ENCODE assay signal across 12 cellular contexts in genomic region chr17:47280072-47280811, GRCh38. TPM values are rescaled to one million over a fixed set of nuclear protein-coding genes. Genes with fewer than 3 reads are reported as not detected.
DNase-seq lines count a peak whose midpoint lies in the region; TF ChIP-seq lines count a peak whose summit lies in the region.
"Had no signal": no experiment of that assay in that cellular context is flagged by ENCODE, and none has a peak within 500 bp of the region (broad histone marks: within the 10 kb centered on the region; RNA-seq: fewer than 3 reads in every experiment).

No MANE protein-coding gene starts in this region.

- no peaks in the 10 kb centered on the region for H3K36me3 Mint-ChIP-seq in chondrocyte (ENCODE audit: low read depth)
- no peaks in the 10 kb centered on the region for H3K36me3 Mint-ChIP-seq in mesothelial cell of epicardium

- H3K4me1 ChIP-seq in mucosa of rectum (ENCODE audit: control insufficient read depth in 2 of 2, insufficient read depth in 2 of 2, low read length in 2 of 2), result peaks cover 22 to 26% of the 10 kb centered on the region in 2 donors
- H3K4me1 ChIP-seq in uterus, result peaks cover 25 to 34% of the 10 kb centered on the region in 2 donors

- TF ChIP-seq POLR2A in uterus (IDR thresholded peaks at IDR 0.05), result no peak

- intact Hi-C loops in uterus (cut with DNase I; ENCODE audit: low total_unique reads), result no loop called here

- H3K9ac ChIP-seq in mucosa of rectum (ENCODE audit: low read depth in 1 of 2, low read length in 2 of 2), result no peak overlapping the region

- H3K27ac Mint-ChIP-seq in chondrocyte (ENCODE audit: unreplicated experiment) (peak overlapping the region; percentile 100), mesothelial cell of epicardium (no peak overlapping the region)

- H3K9me3 ChIP-seq in mucosa of rectum (ENCODE audit: control insufficient read depth in 2 of 2, low read length in 2 of 2) (no peaks in the 10 kb centered on the region), uterus (no peaks in the 10 kb centered on the region)

- no peak for TF ChIP-seq CTCF in chondrocyte (IDR thresholded peaks at IDR 0.05)
- TF ChIP-seq CTCF in uterus (IDR thresholded peaks at IDR 0.05), result no peak
- no peak for TF ChIP-seq CTCF in mesothelial cell of epicardium (IDR thresholded peaks at IDR 0.05; ENCODE audit: unreplicated experiment)

- no peak overlapping the region for H3K4me3 Mint-ChIP-seq in chondrocyte (ENCODE audit: unreplicated experiment)
- no peak overlapping the region for H3K4me3 Mint-ChIP-seq in mesothelial cell of epicardium

- H3K4me3 ChIP-seq in mucosa of rectum (ENCODE audit: low read length in 2 of 2), result no peak overlapping the region
- H3K4me3 ChIP-seq in uterus, result no peak overlapping the region

- no peaks in the 10 kb centered on the region for H3K27me3 ChIP-seq in mucosa of rectum (ENCODE audit: control insufficient read depth in 2 of 2, insufficient read depth in 2 of 2, low read length in 2 of 2)
- H3K27me3 ChIP-seq in uterus, result no peaks in the 10 kb centered on the region

- H3K9me3 Mint-ChIP-seq in chondrocyte (ENCODE audit: low read depth) (no peaks in the 10 kb centered on the region), mesothelial cell of epicardium (no peaks in the 10 kb centered on the region)

- H3K27ac ChIP-seq in mucosa of rectum (ENCODE audit: low read depth in 2 of 2, low read length in 2 of 2) (peak overlapping the region; percentile 77 to 80), uterus (peak overlapping the region; percentile 92 to 95)
- H3K27ac ChIP-seq: 22Rv1 had no signal

- no peaks in the 10 kb centered on the region for H3K27me3 Mint-ChIP-seq in chondrocyte (ENCODE audit: low read depth)
- peaks cover 2% of the 10 kb centered on the region for H3K27me3 Mint-ChIP-seq in mesothelial cell of epicardium (ENCODE audit: low read depth)

- H3K36me3 ChIP-seq in mucosa of rectum (ENCODE audit: control insufficient read depth in 2 of 2, insufficient read depth in 2 of 2, low read length in 2 of 2) (no peaks in the 10 kb centered on the region), uterus (no peaks in the 10 kb centered on the region)

- H3K4me1 Mint-ChIP-seq in chondrocyte (ENCODE audit: low read depth) (peaks cover 51% of the 10 kb centered on the region), mesothelial cell of epicardium (peaks cover 29% of the 10 kb centered on the region)

- DNase-seq in NCI-H146 (lab: John Stamatoyannopoulos, UW) (peak; percentile 7), NCI-H146 treated with DMSO at 0.1 percent for 48 hours (lab: John Stamatoyannopoulos, UW; ENCODE audit: unreplicated experiment) (no peak), chondrocyte (ENCODE audit: low spot score) (no peak), uterus (no peak), mesothelial cell of epicardium (ENCODE audit: low spot score in 2 of 2, unreplicated experiment in 2 of 2) (no peak), NCI-H1417 (lab: John Stamatoyannopoulos, UW) (no peak)
- DNase-seq in stimulated activated CD4-positive, alpha-beta T cell treated with anti-CD3 and anti-CD28 coated beads, Interleukin-1b, Interleukin-23, amount 100 ng/mL, for 48 hours, result no peak
- DNase-seq: activated effector memory CD4-positive, alpha-beta T cell treated with Interleukin-2 at 50 U/mL for 16 hours; head of caudate nucleus; NCI-H1436 treated with DMSO at 0.1 percent for 48 hours had no signal

RNA-seq across cellular contexts. Expression of gene ITGB3, which starts 26.6 kb away (rescaled TPM):
- 0.85 to 11.4 TPM (median 10.5 TPM) in 3 replicates for total RNA-seq in chondrocyte
- 10 to 100 TPM in 3 of 4 donors, 1 to 10 TPM in 1; 7.4 to 28.7 (median 23.5) TPM for total RNA-seq in uterus
- total RNA-seq in mesothelial cell of epicardium, result 1.0 to 1.5 TPM (median 1.1 TPM) in 3 replicates

RNA-seq across cellular contexts. Expression of gene EFCAB13, which starts 43.5 kb away (rescaled TPM):
- total RNA-seq in chondrocyte (1.5 to 3.2 TPM (median 2.5 TPM) in 3 replicates), uterus (10 to 100 TPM in 3 of 4 donors, 1 to 10 TPM in 1; 9.2 to 22.8 (median 14.5) TPM), mesothelial cell of epicardium (4.3 to 5.7 TPM (median 4.8 TPM) in 3 replicates)
